Comparison of ENCODE assay signal across 20 cellular contexts in the genomic region with DNA sequence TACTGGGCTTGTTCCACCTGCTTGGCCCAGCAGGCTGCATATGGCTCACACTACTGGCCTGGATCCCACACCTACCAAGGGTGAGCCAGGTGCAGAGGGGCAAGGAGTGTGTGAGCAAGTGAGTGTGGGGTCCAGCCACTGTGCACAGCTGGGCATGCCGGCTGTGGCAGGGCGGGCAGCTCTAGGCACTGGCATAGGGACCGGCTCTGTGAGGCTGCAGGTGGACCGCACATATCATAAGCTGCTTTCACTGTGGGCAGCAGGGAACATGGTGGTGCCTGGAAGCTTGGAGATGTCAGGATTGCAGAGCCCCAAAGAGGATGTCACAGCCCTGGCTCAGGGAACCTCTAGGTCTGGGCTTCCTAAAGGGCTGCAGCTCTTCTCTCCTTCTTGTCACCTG.
A peak's percentile ranks its signal among the peaks of the same experiment; 100 is the strongest.
DNase-seq lines count a peak whose midpoint lies in the region; ATAC-seq lines count a peak whose summit lies in the region.
"Had no signal": no experiment of that assay in that cellular context is flagged by ENCODE, and none has a peak within 500 bp of the region (broad histone marks: within the 10 kb centered on the region; RNA-seq: fewer than 3 reads in every experiment).

No MANE protein-coding gene starts in this region.

- H4K91ac ChIP-seq in neuronal stem cell (ENCODE audit: low read depth, low read length, poor library complexity): no peak overlapping the region

- H3K27me3 ChIP-seq in neuronal stem cell (ENCODE audit: control insufficient read depth in 3 of 3, insufficient read depth in 3 of 3, low read depth in 1 of 3, low read length in 3 of 3): no peaks in the 10 kb centered on the region
- H3K27me3 ChIP-seq: BLaER1 had no signal

- H3K4me3 Mint-ChIP-seq in stimulated activated effector memory CD8-positive, alpha-beta T cell treated with anti-CD3 and anti-CD28 coated beads, Interleukin-12 subunit alpha, Interleukin-12 subunit beta, amount 100 ng/mL, for 72 hours: no peak overlapping the region
- H3K4me3 Mint-ChIP-seq: B cell; CD4-positive, CD25-positive, alpha-beta regulatory T cell; CD8-positive, alpha-beta T cell; GM23338; H9; HFFc6 had no signal

- no peak overlapping the region for H3K14ac ChIP-seq in neuronal stem cell (ENCODE audit: low read length)

- peaks cover 0 to 4% of the 10 kb centered on the region in 2 donors for H3K4me1 ChIP-seq in neuronal stem cell (ENCODE audit: control insufficient read depth in 2 of 2, insufficient read depth in 1 of 2, low read depth in 1 of 2, low read length in 2 of 2)
- H3K4me1 ChIP-seq: BLaER1 had no signal

- H3K36me3 ChIP-seq in neuronal stem cell (replicated peaks in 1 of 2; ENCODE audit: control insufficient read depth in 2 of 2, insufficient read depth in 2 of 2, low read length in 2 of 2): no peaks in the 10 kb centered on the region
- H3K36me3 ChIP-seq: BLaER1 had no signal

- H3K9ac ChIP-seq in neuronal stem cell (ENCODE audit: low read depth, low read length, poor library complexity): no peak overlapping the region
- H3K9ac ChIP-seq: BLaER1 had no signal

- no peak overlapping the region for H2BK120ac ChIP-seq in neuronal stem cell (ENCODE audit: low read depth, low read length)

- H2BK12ac ChIP-seq in neuronal stem cell (ENCODE audit: low read length): no peak overlapping the region

- no peak overlapping the region for H3K4me3 ChIP-seq in neuronal stem cell (ENCODE audit: low read length in 2 of 2)
- H3K4me3 ChIP-seq: BLaER1, GM23338 had no signal

- ATAC-seq in Right ventricle myocardium inferior (no peak), left ventricle myocardium superior (no peak), GM19397 (IDR thresholded peaks at IDR 0.05; ENCODE audit: unreplicated experiment) (no peak)
- peak; percentile 26 for ATAC-seq in stimulated activated effector memory CD8-positive, alpha-beta T cell treated with anti-CD3 and anti-CD28 coated beads, Interleukin-12 subunit alpha, Interleukin-12 subunit beta, amount 100 ng/mL, for 72 hours
- ATAC-seq: CD8-positive, alpha-beta T cell; GM23338 had no signal

- H3K9me3 ChIP-seq in neuronal stem cell (replicated peaks in 1 of 2; ENCODE audit: control insufficient read depth in 2 of 2, insufficient read depth in 1 of 2, low read depth in 1 of 2, low read length in 2 of 2): peaks cover 0 to 2% of the 10 kb centered on the region in 2 donors

- no peak overlapping the region for H2AFZ ChIP-seq in neuronal stem cell (ENCODE audit: low read length)
- H2AFZ ChIP-seq: GM23338 had no signal

- H3K23ac ChIP-seq in neuronal stem cell (ENCODE audit: low read depth, low read length, poor library complexity): peak overlapping the region; percentile 34

- peak overlapping the region; percentile 65 for H2AK5ac ChIP-seq in neuronal stem cell (ENCODE audit: low read depth, low read length)

- H3K27ac Mint-ChIP-seq in stimulated activated effector memory CD8-positive, alpha-beta T cell treated with anti-CD3 and anti-CD28 coated beads, Interleukin-12 subunit alpha, Interleukin-12 subunit beta, amount 100 ng/mL, for 72 hours: no peak overlapping the region
- H3K27ac Mint-ChIP-seq: B cell; CD4-positive, CD25-positive, alpha-beta regulatory T cell; CD8-positive, alpha-beta T cell; GM23338; H9; HFFc6 had no signal

- H3K9me3 Mint-ChIP-seq in stimulated activated effector memory CD8-positive, alpha-beta T cell treated with anti-CD3 and anti-CD28 coated beads, Interleukin-12 subunit alpha, Interleukin-12 subunit beta, amount 100 ng/mL, for 72 hours: peaks cover 2% of the 10 kb centered on the region

- H3K18ac ChIP-seq in neuronal stem cell (ENCODE audit: low read length): peak overlapping the region; percentile 72

- H2BK5ac ChIP-seq in neuronal stem cell (ENCODE audit: low read length): no peak overlapping the region

- H2BK15ac ChIP-seq in neuronal stem cell (ENCODE audit: low read length): no peak overlapping the region

- no peaks in the 10 kb centered on the region for H3K4me1 Mint-ChIP-seq in stimulated activated effector memory CD8-positive, alpha-beta T cell treated with anti-CD3 and anti-CD28 coated beads, Interleukin-12 subunit alpha, Interleukin-12 subunit beta, amount 100 ng/mL, for 72 hours
- H3K4me1 Mint-ChIP-seq: B cell; CD4-positive, CD25-positive, alpha-beta regulatory T cell had no signal

- H3K4ac ChIP-seq in neuronal stem cell (ENCODE audit: low read length): no peak overlapping the region

- peak; percentile 59 for DNase-seq in Right ventricle myocardium inferior (ENCODE audit: missing footprints)
- DNase-seq in left ventricle myocardium superior: no peak
- DNase-seq in neuronal stem cell (ENCODE audit: low spot score): no peak
- no peak for DNase-seq in stimulated activated effector memory CD8-positive, alpha-beta T cell treated with anti-CD3 and anti-CD28 coated beads, Interleukin-12 subunit alpha, Interleukin-12 subunit beta, amount 100 ng/mL, for 72 hours (ENCODE audit: low spot score in 2 of 2)
- DNase-seq in activated CD4-positive, alpha-beta T cell treated with anti-CD3 and anti-CD28 coated beads for 48 hours: no peak
- no peak for DNase-seq in NCI-H1436 (lab: John Stamatoyannopoulos, UW)
- no peak for DNase-seq in HCEC 1CT
- DNase-seq: Caco-2; CD4-positive, CD25-positive, alpha-beta regulatory T cell; CD8-positive, alpha-beta T cell; DMS153; DND-41; H9; HFFc6 had no signal

- H4K8ac ChIP-seq in neuronal stem cell (ENCODE audit: low read depth, low read length): no peak overlapping the region

- no peaks in the 10 kb centered on the region for H3K79me1 ChIP-seq in neuronal stem cell (ENCODE audit: low read depth, low read length)

- H3K27ac ChIP-seq in neuronal stem cell (replicated peaks; ENCODE audit: low read length): no peak overlapping the region
- H3K27ac ChIP-seq: 22Rv1, BLaER1, C4-2B had no signal

- no peak overlapping the region for H3K4me2 ChIP-seq in neuronal stem cell (ENCODE audit: insufficient read depth, low read length, poor library complexity, severe bottlenecking)
- H3K4me2 ChIP-seq: BLaER1, GM23338 had no signal

- no CpG with 5 or more reads among the region's 4 CpGs for WGBS in neuronal stem cell (ENCODE audit: extremely low coverage in 2 of 2, insufficient read length in 2 of 2, insufficient replicate concordance in 1 of 2), 2 donors

- no peaks in the 10 kb centered on the region for H3K36me3 Mint-ChIP-seq in stimulated activated effector memory CD8-positive, alpha-beta T cell treated with anti-CD3 and anti-CD28 coated beads, Interleukin-12 subunit alpha, Interleukin-12 subunit beta, amount 100 ng/mL, for 72 hours
- H3K36me3 Mint-ChIP-seq: CD4-positive, CD25-positive, alpha-beta regulatory T cell; CD8-positive, alpha-beta T cell had no signal

- intact Hi-C loops in Right ventricle myocardium inferior (cut with DNase I): no loop called here
- intact Hi-C loops in left ventricle myocardium superior (cut with micrococcal nuclease): no loop called here
